ENCODE assay signal across 11 cellular contexts in the genomic region with DNA sequence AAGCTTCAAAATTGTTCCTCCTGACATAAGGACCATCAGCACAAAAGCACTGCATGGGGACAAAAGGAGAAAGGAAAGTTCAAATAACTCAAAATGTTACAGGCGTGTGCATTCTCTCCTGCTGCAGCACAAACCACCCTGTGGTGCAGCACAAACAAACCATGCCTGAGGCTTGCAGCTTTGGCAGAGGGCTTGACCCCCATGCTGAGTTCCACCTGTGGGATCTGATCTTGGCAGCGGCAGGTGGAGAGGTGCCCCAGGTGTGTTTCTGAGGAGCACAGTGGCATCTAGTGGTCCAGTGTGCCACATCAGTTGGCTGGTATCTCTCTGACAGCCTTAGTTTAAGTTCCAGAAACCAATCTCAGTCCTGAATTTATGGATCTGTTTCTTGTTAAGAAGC.
DNase-seq lines count a peak whose midpoint lies in the region; ATAC-seq, FAIRE-seq and TF ChIP-seq lines count a peak whose summit lies in the region.
"Had no signal": no experiment of that assay in that cellular context is flagged by ENCODE, and none has a peak within 500 bp of the region (broad histone marks: within the 10 kb centered on the region; RNA-seq: fewer than 3 reads in every experiment).

No MANE protein-coding gene starts in this region.

- BruUV-seq in Panc1 (replicated peaks; lab: Mats Ljungman, UMichigan) = no TSS peak

- no peak for ATAC-seq in Panc1
- no peak for ATAC-seq in GM19397 (IDR thresholded peaks at IDR 0.05; ENCODE audit: unreplicated experiment)
- ATAC-seq in HG03442 (IDR thresholded peaks at IDR 0.05; ENCODE audit: unreplicated experiment) = no peak

- dilution Hi-C loops in keratinocyte (cut with MboI; ENCODE audit: extremely low pct_ligation_motif_present, low sequenced_read_pairs) = no loop called here

- TF ChIP-seq CTCF in KMS-11 (conservative IDR thresholded peaks at IDR 0.05; ENCODE audit: low read depth, low read length) (peak; percentile 67), Panc1 (IDR thresholded peaks at IDR 0.05) (peak; percentile 53), keratinocyte (optimal IDR thresholded peaks at IDR 0.05 in 1 of 3, IDR thresholded peaks at IDR 0.05 in 1 of 3, conservative IDR thresholded peaks at IDR 0.05 in 1 of 3; ENCODE audit: extremely low read depth in 1 of 3, insufficient read depth in 2 of 3, low read length in 3 of 3) (peak; percentile 56 to 72 (median 71))

- H3K4me2 ChIP-seq in KMS-11 = no peak overlapping the region
- H3K4me2 ChIP-seq in keratinocyte (ENCODE audit: control insufficient read depth, extremely low read depth, insufficient read depth, low read depth, low read length) = no peak overlapping the region

- POLR2A ChIA-PET in Panc1 (lab: Charles Lee) = no interaction called here

- no peaks in the 10 kb centered on the region for H3K9me1 ChIP-seq in keratinocyte (ENCODE audit: control insufficient read depth, extremely low read depth, insufficient read depth, low read length)

- no peaks in the 10 kb centered on the region for H3K36me3 ChIP-seq in KMS-11 (ENCODE audit: insufficient read depth)
- no peaks in the 10 kb centered on the region for H3K36me3 ChIP-seq in Panc1 (ENCODE audit: control insufficient read depth, insufficient read depth, low read length)
- peaks cover 0 to 10% of the 10 kb centered on the region in 2 experiments for H3K36me3 ChIP-seq in keratinocyte (ENCODE audit: control insufficient read depth in 2 of 2, extremely low read depth in 1 of 2, insufficient read depth in 2 of 2, low read length in 2 of 2)
- H3K36me3 ChIP-seq: upper lobe of left lung had no signal

- H3K9me3 ChIP-seq in Panc1 (ENCODE audit: control insufficient read depth, insufficient read depth, low read depth, low read length) = no peaks in the 10 kb centered on the region
- H3K9me3 ChIP-seq in keratinocyte (ENCODE audit: control insufficient read depth, low read depth, low read length) = no peaks in the 10 kb centered on the region
- H3K9me3 ChIP-seq: upper lobe of left lung had no signal

- DNase-seq in DMS79 treated with DMSO at 0.1 percent for 48 hours (lab: John Stamatoyannopoulos, UW) (peak; percentile 69), Panc1 (ENCODE audit: low read depth, low spot score) (no peak), keratinocyte (ENCODE audit: low read depth, low spot score) (no peak), H4 (ENCODE audit: low spot score) (no peak), HuH-7.5 (ENCODE audit: low spot score) (no peak)
- DNase-seq: SIG-M5, upper lobe of left lung had no signal

- H3K27me3 ChIP-seq in KMS-11 (ENCODE audit: insufficient read depth, low read depth) = no peaks in the 10 kb centered on the region
- no peaks in the 10 kb centered on the region for H3K27me3 ChIP-seq in Panc1 (ENCODE audit: control insufficient read depth, insufficient read depth, low read length)
- H3K27me3 ChIP-seq in keratinocyte (ENCODE audit: control insufficient read depth, extremely low read depth, insufficient read depth, low read length) = no peaks in the 10 kb centered on the region
- H3K27me3 ChIP-seq: upper lobe of left lung had no signal

- in situ Hi-C loops in Panc1 (cut with HindIII; ENCODE audit: low pct_unique_long_range_greater_than_20kb, low sequenced_read_pairs) = no loop called here

- no peak overlapping the region; the same call in 1 of the 2 replicates for H3K27ac ChIP-seq in KMS-11
- H3K27ac ChIP-seq in Panc1 (ENCODE audit: low read length) = no peak overlapping the region
- H3K27ac ChIP-seq in keratinocyte (ENCODE audit: control insufficient read depth, insufficient read depth, low read length) = no peak overlapping the region
- H3K27ac ChIP-seq: epithelial cell of prostate, upper lobe of left lung had no signal

- H3K79me2 ChIP-seq in KMS-11 (ENCODE audit: insufficient read depth, low read depth) (no peaks in the 10 kb centered on the region), keratinocyte (ENCODE audit: control insufficient read depth, insufficient read depth, low read length) (peaks cover 5% of the 10 kb centered on the region)

- FAIRE-seq in keratinocyte (lab: Jason Lieb, UNC) = peak; percentile 67

- H3K4me1 ChIP-seq in KMS-11 (ENCODE audit: low read depth, poor library complexity, severe bottlenecking) = peaks cover 8% of the 10 kb centered on the region
- no peaks in the 10 kb centered on the region for H3K4me1 ChIP-seq in Panc1 (ENCODE audit: control insufficient read depth, insufficient read depth, low read length)
- H3K4me1 ChIP-seq in keratinocyte (ENCODE audit: control insufficient read depth, extremely low read depth, insufficient read depth, low read length) = no peaks in the 10 kb centered on the region

- CTCF ChIA-PET in Panc1 (lab: Charles Lee) = no interaction called here

- H4K20me1 ChIP-seq in KMS-11 (ENCODE audit: insufficient read depth) (no peaks in the 10 kb centered on the region), keratinocyte (ENCODE audit: control insufficient read depth, extremely low read depth, insufficient read depth, low read length) (no peaks in the 10 kb centered on the region)

- H3K9ac ChIP-seq in KMS-11 (no peak overlapping the region), keratinocyte (ENCODE audit: control insufficient read depth, extremely low read depth, insufficient read depth, low read length) (no peak overlapping the region)

- intact Hi-C loops in Panc1 (cut with micrococcal nuclease; ENCODE audit: unreplicated experiment) = no loop called here

- H2AFZ ChIP-seq in KMS-11 (ENCODE audit: low read depth) = no peak overlapping the region
- H2AFZ ChIP-seq in keratinocyte (ENCODE audit: control insufficient read depth, low read length) = no peak overlapping the region

- no peak overlapping the region for H3K4me3 ChIP-seq in KMS-11 (IDR thresholded peaks at IDR 0.05; ENCODE audit: insufficient read depth, low read depth, low read length)
- H3K4me3 ChIP-seq in Panc1 (ENCODE audit: low read depth in 2 of 2, low read length in 2 of 2) = no peak overlapping the region
- no peak overlapping the region for H3K4me3 ChIP-seq in keratinocyte (ENCODE audit: control insufficient read depth in 2 of 3, extremely low read depth in 1 of 3, insufficient read depth in 2 of 3, low read depth in 1 of 3, low read length in 3 of 3)
- H3K4me3 ChIP-seq: upper lobe of left lung had no signal
